Comparison of ENCODE assay signal across 8 cellular contexts in the genomic region with DNA sequence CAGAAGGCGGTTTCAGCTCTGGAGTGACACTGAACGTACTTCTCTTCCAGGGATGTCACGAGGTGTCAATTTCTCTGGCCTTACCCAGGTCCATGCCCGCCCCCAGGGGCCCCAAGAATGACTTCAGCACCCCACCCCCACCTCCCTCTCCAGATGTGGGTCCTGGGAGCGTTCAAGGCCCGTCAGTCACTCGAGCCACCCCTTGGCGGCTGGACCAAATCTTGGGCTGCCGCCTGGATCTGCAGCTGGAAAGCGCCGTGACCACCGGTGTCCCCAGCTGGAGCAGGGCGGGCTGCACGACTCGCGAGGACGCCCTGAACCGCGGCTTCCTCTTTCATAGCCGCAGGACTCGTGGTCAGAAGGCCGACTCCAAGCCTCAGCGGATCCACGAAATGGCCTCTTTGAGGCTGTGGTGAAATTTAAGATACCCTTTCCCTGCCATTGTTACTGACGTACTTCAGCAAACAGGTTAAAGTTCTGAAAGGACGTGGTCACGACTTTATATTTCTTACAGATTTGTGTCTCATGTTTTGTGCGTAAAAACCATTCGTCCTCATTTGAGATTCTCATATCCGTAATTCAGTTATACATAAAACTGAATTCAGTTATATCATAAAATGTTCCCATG. TPM values are rescaled to one million over a fixed set of nuclear protein-coding genes. Genes with fewer than 3 reads are reported as not detected.
DNase-seq lines count a peak whose midpoint lies in the region; ATAC-seq and TF ChIP-seq lines count a peak whose summit lies in the region.

No MANE protein-coding gene starts in this region.

- DNase-seq in C1 segment of cervical spinal cord (lab: John Stamatoyannopoulos, UW) (peak in 13 of 14 donors; percentile 4 to 77 (median 59)), NOMO-1 treated with DMSO at 0.1 percent for 48 hours (lab: John Stamatoyannopoulos, UW; ENCODE audit: unreplicated experiment) (peak; percentile 86), activated T-cell treated with anti-CD3 and anti-CD28 coated beads for 24 hours (ENCODE audit: low read depth) (peak; percentile 20), epithelial cell of esophagus (ENCODE audit: low read depth) (peak; percentile 38), mesothelial cell of epicardium (ENCODE audit: low spot score in 2 of 2, unreplicated experiment in 2 of 2) (peak in 1 of 2 experiments; percentile 59)
- DNase-seq in stimulated activated CD8-positive, alpha-beta memory T cell treated with anti-CD3 and anti-CD28 coated beads, Interleukin-4, amount 100 ng/mL, for 24 hours (ENCODE audit: low read depth), result peak; percentile 26

- TF ChIP-seq CTCF in epithelial cell of esophagus (IDR thresholded peaks at IDR 0.05; ENCODE audit: insufficient read depth, low read depth, low read length, missing control alignments), result no peak
- TF ChIP-seq CTCF in mesothelial cell of epicardium (IDR thresholded peaks at IDR 0.05; ENCODE audit: unreplicated experiment), result no peak

- H3K4me1 Mint-ChIP-seq in mesothelial cell of epicardium, result peaks cover 7% of the 10 kb centered on the region

- H3K27ac Mint-ChIP-seq in mesothelial cell of epicardium, result peak overlapping the region; percentile 92

- ATAC-seq in GM19395 (IDR thresholded peaks at IDR 0.05; ENCODE audit: unreplicated experiment) (peak; percentile 58), HG03457 (IDR thresholded peaks at IDR 0.05; ENCODE audit: unreplicated experiment) (peak; percentile 35)

- no peaks in the 10 kb centered on the region for H3K27me3 Mint-ChIP-seq in mesothelial cell of epicardium (ENCODE audit: low read depth)

- peak overlapping the region; percentile 74 for H3K4me3 ChIP-seq in epithelial cell of esophagus (ENCODE audit: low read length)

- no peaks in the 10 kb centered on the region for H3K9me3 Mint-ChIP-seq in mesothelial cell of epicardium

- H3K36me3 Mint-ChIP-seq in mesothelial cell of epicardium, result peaks cover 14% of the 10 kb centered on the region

- peak overlapping the region; percentile 98 for H3K4me3 Mint-ChIP-seq in mesothelial cell of epicardium

RNA-seq across cellular contexts. Expression of gene TRIM38, which starts 29.3 kb away (rescaled TPM):
- total RNA-seq in mesothelial cell of epicardium, result 15.8 to 17.1 TPM (median 15.9 TPM) in 3 replicates
